8 cellular contexts compared by ENCODE assay signal in genomic region chr7:27196287-27196739, GRCh38. TPM values are rescaled to one million over a fixed set of nuclear protein-coding genes. Genes with fewer than 3 reads are reported as not detected.
DNase-seq lines count a peak whose midpoint lies in the region; ATAC-seq and TF ChIP-seq lines count a peak whose summit lies in the region.

No MANE protein-coding gene starts in this region.

- no peak overlapping the region for H3K27ac ChIP-seq in RWPE1
- no peak overlapping the region for H3K27ac ChIP-seq in tibial artery

- H3K36me3 Mint-ChIP-seq in activated T-helper 17 cell treated with anti-CD3 and anti-CD28 coated beads, Interleukin-2, amount 50 U/mL, for 72 hours (ENCODE audit: low read depth) = peaks cover 6% of the 10 kb centered on the region
- peaks cover 2% of the 10 kb centered on the region for H3K36me3 Mint-ChIP-seq in osteocyte (ENCODE audit: unreplicated experiment)

- H3K27me3 Mint-ChIP-seq in activated T-helper 17 cell treated with anti-CD3 and anti-CD28 coated beads, Interleukin-2, amount 50 U/mL, for 72 hours = peaks cover 65% of the 10 kb centered on the region
- H3K27me3 Mint-ChIP-seq in osteocyte (ENCODE audit: unreplicated experiment) = peaks cover 82% of the 10 kb centered on the region

- TF ChIP-seq CTCF in RWPE1 (conservative IDR thresholded peaks at IDR 0.05; ENCODE audit: low read depth) (peak; percentile 85), fibroblast of the aortic adventitia (IDR thresholded peaks at IDR 0.05; ENCODE audit: insufficient read depth, low read length) (peak; percentile 71), osteocyte (IDR thresholded peaks at IDR 0.05) (peak; percentile 88), tibial artery (IDR thresholded peaks at IDR 0.05) (peak; percentile 67 to 69)

- POLR2A ChIA-PET in RWPE1 (lab: Yijun Ruan, JAX; ENCODE audit: low non-redundant PET) = no interaction called here

- peak; percentile 38 for ATAC-seq in activated T-helper 17 cell treated with anti-CD3 and anti-CD28 coated beads, Interleukin-2, amount 50 U/mL, for 72 hours (replicated peaks)
- no peak for ATAC-seq in HG03108 (IDR thresholded peaks at IDR 0.05; ENCODE audit: unreplicated experiment)

- CTCF ChIA-PET in RWPE1 (lab: Yijun Ruan, JAX) = interaction anchor here (0.5 to 1.5 kb wide), 19 partner anchors 10 to 1720 kb away, joined by 3 to 10 read pairs (median 4); partner anchors contain the start of genes HOXA10 and TAX1BP1

- intact Hi-C loops in tibial artery (cut with DNase I; ENCODE audit: low total_unique reads) = loop anchor here (10.0 kb wide), 2 partner anchors 728 to 898 kb away; no protein-coding TSS in a partner anchor

- H3K4me3 ChIP-seq in fibroblast of the aortic adventitia (ENCODE audit: low read depth, low read length) = no peak overlapping the region
- no peak overlapping the region for H3K4me3 ChIP-seq in tibial artery

- H3K9me3 ChIP-seq in tibial artery = no peaks in the 10 kb centered on the region

- peak; percentile 75 for DNase-seq in COLO829 (ENCODE audit: low spot score)
- peak; percentile 84 for DNase-seq in KBM-7
- DNase-seq in RWPE1 (ENCODE audit: low spot score) = no peak
- DNase-seq in fibroblast of the aortic adventitia (ENCODE audit: low read depth) = peak; percentile 83
- no peak for DNase-seq in osteocyte (ENCODE audit: extremely low spot score, unreplicated experiment)
- DNase-seq in tibial artery = peak; percentile 88 to 89

- H3K4me1 ChIP-seq in tibial artery = peaks cover 0 to 44% (median 20%) of the 10 kb centered on the region in 4 donors

- no peaks in the 10 kb centered on the region for H3K36me3 ChIP-seq in tibial artery

- H3K4me3 Mint-ChIP-seq in activated T-helper 17 cell treated with anti-CD3 and anti-CD28 coated beads, Interleukin-2, amount 50 U/mL, for 72 hours = no peak overlapping the region
- H3K4me3 Mint-ChIP-seq in osteocyte (ENCODE audit: unreplicated experiment) = no peak overlapping the region

- H3K9me3 Mint-ChIP-seq in activated T-helper 17 cell treated with anti-CD3 and anti-CD28 coated beads, Interleukin-2, amount 50 U/mL, for 72 hours = no peaks in the 10 kb centered on the region
- H3K9me3 Mint-ChIP-seq in osteocyte (ENCODE audit: unreplicated experiment) = no peaks in the 10 kb centered on the region

- peaks cover 4 to 96% of the 10 kb centered on the region in 2 donors for H3K27me3 ChIP-seq in tibial artery

- in situ Hi-C loops in KBM-7 (cut with MboI; ENCODE audit: low pct_unique_long_range_greater_than_20kb, low sequenced_read_pairs) = loop anchor here (25.0 kb wide), 1 partner anchor 834 kb away; no protein-coding TSS in a partner anchor

- no peak overlapping the region for H3K27ac Mint-ChIP-seq in activated T-helper 17 cell treated with anti-CD3 and anti-CD28 coated beads, Interleukin-2, amount 50 U/mL, for 72 hours
- H3K27ac Mint-ChIP-seq in osteocyte (ENCODE audit: unreplicated experiment) = no peak overlapping the region

- peaks cover 12% of the 10 kb centered on the region for H3K4me1 Mint-ChIP-seq in activated T-helper 17 cell treated with anti-CD3 and anti-CD28 coated beads, Interleukin-2, amount 50 U/mL, for 72 hours
- H3K4me1 Mint-ChIP-seq in osteocyte (ENCODE audit: unreplicated experiment) = peaks cover 34% of the 10 kb centered on the region

RNA-seq across cellular contexts. Expression of gene HOXA13, which starts 3.6 kb away (rescaled TPM):
- not detected for total RNA-seq in activated T-helper 17 cell treated with anti-CD3 and anti-CD28 coated beads, Interleukin-2, amount 50 U/mL, for 72 hours
- not detected in 2 replicates for total RNA-seq in fibroblast of the aortic adventitia (ENCODE audit: low replicate concordance)
- not detected in 2 replicates for total RNA-seq in osteocyte

RNA-seq across cellular contexts. Expression of gene HOXA11, which starts 11.3 kb away (rescaled TPM):
- not detected for total RNA-seq in activated T-helper 17 cell treated with anti-CD3 and anti-CD28 coated beads, Interleukin-2, amount 50 U/mL, for 72 hours
- not detected in 2 replicates for total RNA-seq in fibroblast of the aortic adventitia (ENCODE audit: low replicate concordance)
- total RNA-seq in osteocyte = not detected in 2 replicates

RNA-seq across cellular contexts. Expression of gene HOXA10, which starts 22.2 kb away (rescaled TPM):
- total RNA-seq in activated T-helper 17 cell treated with anti-CD3 and anti-CD28 coated beads, Interleukin-2, amount 50 U/mL, for 72 hours = not detected
- total RNA-seq in fibroblast of the aortic adventitia (ENCODE audit: low replicate concordance) (0.08 TPM in 1 of 2 replicates, not detected in the other), osteocyte (not detected in 2 replicates)

RNA-seq across cellular contexts. Expression of gene HOXA9, which starts 31.0 kb away (rescaled TPM):
- not detected for total RNA-seq in activated T-helper 17 cell treated with anti-CD3 and anti-CD28 coated beads, Interleukin-2, amount 50 U/mL, for 72 hours
- total RNA-seq in fibroblast of the aortic adventitia (ENCODE audit: low replicate concordance) (not detected in 2 replicates), osteocyte (not detected in 2 replicates)

RNA-seq across cellular contexts. Expression of gene HOXA7, which starts 39.8 kb away (rescaled TPM):
- total RNA-seq in activated T-helper 17 cell treated with anti-CD3 and anti-CD28 coated beads, Interleukin-2, amount 50 U/mL, for 72 hours = not detected
- total RNA-seq in fibroblast of the aortic adventitia (ENCODE audit: low replicate concordance) (not detected in 2 replicates), osteocyte (not detected in 2 replicates)

Comparison
In these comparisons a context has a peak if more than half of its experiments do, and no peak if none do; other contexts are left out.
1. DNase-seq: peak in COLO829 (single experiment), KBM-7 (single experiment), fibroblast of the aortic adventitia (single experiment) and tibial artery (2 of 2); none in RWPE1 (single experiment) and osteocyte (single experiment).
2. Peak in every context shown above with its lines, with median percentiles within 50 percentile points of each other: CTCF ChIP-seq.